ENCODE assay signal across 1 cellular context in the genomic region with DNA sequence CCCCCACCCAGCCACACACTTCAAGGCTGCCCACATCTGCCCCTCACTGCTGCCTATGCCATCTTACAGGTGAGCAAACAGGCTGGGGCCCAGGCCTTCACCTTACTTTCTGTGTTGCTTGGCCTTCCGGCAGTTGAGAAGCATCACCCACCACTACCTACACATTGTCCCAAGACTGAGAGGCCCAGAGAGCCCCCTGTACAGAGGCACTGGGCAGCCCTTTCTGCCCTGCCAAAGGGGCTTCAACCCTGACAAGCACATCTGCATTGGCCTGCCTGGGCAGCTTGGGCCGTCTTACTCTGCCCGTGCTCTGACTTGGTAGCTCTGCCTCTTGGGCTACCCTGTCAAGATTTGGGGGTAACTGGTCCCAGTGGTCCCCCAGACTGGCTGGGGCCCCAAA.
TF ChIP-seq lines count a peak whose summit lies in the region.

No MANE protein-coding gene starts in this region.

TF ChIP-seq in HEK293, 187 proteins besides CTCF, POLR2A, EP300 and RAD21 (continued from another document):
- TF ChIP-seq ZNF223 (tag by site-specific recombination; IDR thresholded peaks at IDR 0.05) (no peak), HOXA7 (CRISPR knock-in tag; IDR thresholded peaks at IDR 0.05; ENCODE audit: borderline replicate concordance) (no peak), ZNF132 (tag by site-specific recombination; IDR thresholded peaks at IDR 0.05; ENCODE audit: borderline replicate concordance) (no peak)
- TF ChIP-seq, protein P1, sequence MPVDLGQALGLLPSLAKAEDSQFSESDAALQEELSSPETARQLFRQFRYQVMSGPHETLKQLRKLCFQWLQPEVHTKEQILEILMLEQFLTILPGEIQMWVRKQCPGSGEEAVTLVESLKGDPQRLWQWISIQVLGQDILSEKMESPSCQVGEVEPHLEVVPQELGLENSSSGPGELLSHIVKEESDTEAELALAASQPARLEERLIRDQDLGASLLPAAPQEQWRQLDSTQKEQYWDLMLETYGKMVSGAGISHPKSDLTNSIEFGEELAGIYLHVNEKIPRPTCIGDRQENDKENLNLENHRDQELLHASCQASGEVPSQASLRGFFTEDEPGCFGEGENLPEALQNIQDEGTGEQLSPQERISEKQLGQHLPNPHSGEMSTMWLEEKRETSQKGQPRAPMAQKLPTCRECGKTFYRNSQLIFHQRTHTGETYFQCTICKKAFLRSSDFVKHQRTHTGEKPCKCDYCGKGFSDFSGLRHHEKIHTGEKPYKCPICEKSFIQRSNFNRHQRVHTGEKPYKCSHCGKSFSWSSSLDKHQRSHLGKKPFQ (tag by site-specific recombination; IDR thresholded peaks at IDR 0.05): no peak
- TF ChIP-seq, protein P2, sequence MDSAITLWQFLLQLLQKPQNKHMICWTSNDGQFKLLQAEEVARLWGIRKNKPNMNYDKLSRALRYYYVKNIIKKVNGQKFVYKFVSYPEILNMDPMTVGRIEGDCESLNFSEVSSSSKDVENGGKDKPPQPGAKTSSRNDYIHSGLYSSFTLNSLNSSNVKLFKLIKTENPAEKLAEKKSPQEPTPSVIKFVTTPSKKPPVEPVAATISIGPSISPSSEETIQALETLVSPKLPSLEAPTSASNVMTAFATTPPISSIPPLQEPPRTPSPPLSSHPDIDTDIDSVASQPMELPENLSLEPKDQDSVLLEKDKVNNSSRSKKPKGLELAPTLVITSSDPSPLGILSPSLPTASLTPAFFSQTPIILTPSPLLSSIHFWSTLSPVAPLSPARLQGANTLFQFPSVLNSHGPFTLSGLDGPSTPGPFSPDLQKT (IDR thresholded peaks at IDR 0.05; ENCODE audit: borderline replicate concordance, low read depth, low read length): no peak
- TF ChIP-seq, protein P3, sequence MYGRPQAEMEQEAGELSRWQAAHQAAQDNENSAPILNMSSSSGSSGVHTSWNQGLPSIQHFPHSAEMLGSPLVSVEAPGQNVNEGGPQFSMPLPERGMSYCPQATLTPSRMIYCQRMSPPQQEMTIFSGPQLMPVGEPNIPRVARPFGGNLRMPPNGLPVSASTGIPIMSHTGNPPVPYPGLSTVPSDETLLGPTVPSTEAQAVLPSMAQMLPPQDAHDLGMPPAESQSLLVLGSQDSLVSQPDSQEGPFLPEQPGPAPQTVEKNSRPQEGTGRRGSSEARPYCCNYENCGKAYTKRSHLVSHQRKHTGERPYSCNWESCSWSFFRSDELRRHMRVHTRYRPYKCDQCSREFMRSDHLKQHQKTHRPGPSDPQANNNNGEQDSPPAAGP (tag by site-specific recombination; IDR thresholded peaks at IDR 0.05): no peak
